ENCODE assay signal across 1 cellular context in the genomic region with DNA sequence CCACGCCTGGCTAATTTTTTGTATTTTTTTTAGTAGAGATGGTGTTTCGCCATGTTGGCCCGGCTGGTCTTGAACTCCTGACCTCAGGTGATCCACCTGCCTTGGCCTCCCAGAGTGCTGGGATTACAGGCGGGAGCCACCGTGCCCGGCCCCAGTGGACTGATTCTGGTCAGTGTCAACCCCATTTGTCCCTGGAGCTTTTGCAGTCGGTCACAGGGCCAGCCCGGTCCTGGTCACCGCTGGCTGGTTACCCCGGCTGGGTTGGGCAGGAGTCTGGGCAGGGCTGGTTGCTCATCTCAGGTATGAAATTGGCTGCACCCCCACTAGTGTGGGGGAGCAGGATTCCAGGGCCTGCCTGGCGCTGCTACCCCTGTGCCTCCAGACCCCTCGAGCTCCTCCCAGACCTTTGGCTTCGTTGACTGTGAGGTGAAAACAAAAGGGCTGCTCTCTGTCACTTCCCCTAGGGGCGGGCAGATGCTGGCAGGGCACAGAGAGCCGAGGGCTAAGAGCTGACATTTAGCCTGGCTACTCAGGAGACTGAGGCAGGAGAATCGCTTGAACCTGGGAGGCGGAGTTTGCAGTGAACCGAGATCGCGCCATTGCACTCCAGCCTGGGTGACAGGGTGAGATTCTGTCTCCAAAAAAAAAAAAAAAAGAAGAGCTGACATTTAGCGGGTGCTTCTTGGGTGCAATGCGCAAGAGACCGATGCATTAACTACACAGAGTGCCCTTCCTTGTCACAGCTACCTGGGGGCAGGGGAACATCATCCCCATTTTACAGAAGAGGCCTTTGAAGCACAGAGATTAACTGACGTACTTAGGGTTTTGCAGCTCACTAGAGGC.
TF ChIP-seq lines count a peak whose summit lies in the region.

No MANE protein-coding gene starts in this region.

TF ChIP-seq in WTC11, 78 proteins besides CTCF, POLR2A, EP300 and RAD21 (continued from another document):
- TF ChIP-seq, protein P1, sequence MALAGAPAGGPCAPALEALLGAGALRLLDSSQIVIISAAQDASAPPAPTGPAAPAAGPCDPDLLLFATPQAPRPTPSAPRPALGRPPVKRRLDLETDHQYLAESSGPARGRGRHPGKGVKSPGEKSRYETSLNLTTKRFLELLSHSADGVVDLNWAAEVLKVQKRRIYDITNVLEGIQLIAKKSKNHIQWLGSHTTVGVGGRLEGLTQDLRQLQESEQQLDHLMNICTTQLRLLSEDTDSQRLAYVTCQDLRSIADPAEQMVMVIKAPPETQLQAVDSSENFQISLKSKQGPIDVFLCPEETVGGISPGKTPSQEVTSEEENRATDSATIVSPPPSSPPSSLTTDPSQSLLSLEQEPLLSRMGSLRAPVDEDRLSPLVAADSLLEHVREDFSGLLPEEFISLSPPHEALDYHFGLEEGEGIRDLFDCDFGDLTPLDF (CRISPR knock-in tag; IDR thresholded peaks at IDR 0.05) = no peak
- TF ChIP-seq ELF4 (CRISPR knock-in tag; IDR thresholded peaks at IDR 0.05; ENCODE audit: low read depth) (no peak), KAT7 (CRISPR knock-in tag; IDR thresholded peaks at IDR 0.05; ENCODE audit: borderline replicate concordance) (no peak), MXD4 (CRISPR knock-in tag; IDR thresholded peaks at IDR 0.05; ENCODE audit: borderline replicate concordance) (no peak), PRRX2 (CRISPR knock-in tag; IDR thresholded peaks at IDR 0.05) (no peak), ZNF396 (CRISPR knock-in tag; IDR thresholded peaks at IDR 0.05; ENCODE audit: borderline replicate concordance) (no peak), ZNF281 (CRISPR knock-in tag; IDR thresholded peaks at IDR 0.05) (no peak), FOXJ3 (CRISPR knock-in tag; IDR thresholded peaks at IDR 0.05; ENCODE audit: borderline replicate concordance) (no peak)
- TF ChIP-seq, protein P2, sequence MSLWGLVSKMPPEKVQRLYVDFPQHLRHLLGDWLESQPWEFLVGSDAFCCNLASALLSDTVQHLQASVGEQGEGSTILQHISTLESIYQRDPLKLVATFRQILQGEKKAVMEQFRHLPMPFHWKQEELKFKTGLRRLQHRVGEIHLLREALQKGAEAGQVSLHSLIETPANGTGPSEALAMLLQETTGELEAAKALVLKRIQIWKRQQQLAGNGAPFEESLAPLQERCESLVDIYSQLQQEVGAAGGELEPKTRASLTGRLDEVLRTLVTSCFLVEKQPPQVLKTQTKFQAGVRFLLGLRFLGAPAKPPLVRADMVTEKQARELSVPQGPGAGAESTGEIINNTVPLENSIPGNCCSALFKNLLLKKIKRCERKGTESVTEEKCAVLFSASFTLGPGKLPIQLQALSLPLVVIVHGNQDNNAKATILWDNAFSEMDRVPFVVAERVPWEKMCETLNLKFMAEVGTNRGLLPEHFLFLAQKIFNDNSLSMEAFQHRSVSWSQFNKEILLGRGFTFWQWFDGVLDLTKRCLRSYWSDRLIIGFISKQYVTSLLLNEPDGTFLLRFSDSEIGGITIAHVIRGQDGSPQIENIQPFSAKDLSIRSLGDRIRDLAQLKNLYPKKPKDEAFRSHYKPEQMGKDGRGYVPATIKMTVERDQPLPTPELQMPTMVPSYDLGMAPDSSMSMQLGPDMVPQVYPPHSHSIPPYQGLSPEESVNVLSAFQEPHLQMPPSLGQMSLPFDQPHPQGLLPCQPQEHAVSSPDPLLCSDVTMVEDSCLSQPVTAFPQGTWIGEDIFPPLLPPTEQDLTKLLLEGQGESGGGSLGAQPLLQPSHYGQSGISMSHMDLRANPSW (CRISPR knock-in tag; conservative IDR thresholded peaks at IDR 0.05; ENCODE audit: low read depth) = no peak
- TF ChIP-seq, protein P3, sequence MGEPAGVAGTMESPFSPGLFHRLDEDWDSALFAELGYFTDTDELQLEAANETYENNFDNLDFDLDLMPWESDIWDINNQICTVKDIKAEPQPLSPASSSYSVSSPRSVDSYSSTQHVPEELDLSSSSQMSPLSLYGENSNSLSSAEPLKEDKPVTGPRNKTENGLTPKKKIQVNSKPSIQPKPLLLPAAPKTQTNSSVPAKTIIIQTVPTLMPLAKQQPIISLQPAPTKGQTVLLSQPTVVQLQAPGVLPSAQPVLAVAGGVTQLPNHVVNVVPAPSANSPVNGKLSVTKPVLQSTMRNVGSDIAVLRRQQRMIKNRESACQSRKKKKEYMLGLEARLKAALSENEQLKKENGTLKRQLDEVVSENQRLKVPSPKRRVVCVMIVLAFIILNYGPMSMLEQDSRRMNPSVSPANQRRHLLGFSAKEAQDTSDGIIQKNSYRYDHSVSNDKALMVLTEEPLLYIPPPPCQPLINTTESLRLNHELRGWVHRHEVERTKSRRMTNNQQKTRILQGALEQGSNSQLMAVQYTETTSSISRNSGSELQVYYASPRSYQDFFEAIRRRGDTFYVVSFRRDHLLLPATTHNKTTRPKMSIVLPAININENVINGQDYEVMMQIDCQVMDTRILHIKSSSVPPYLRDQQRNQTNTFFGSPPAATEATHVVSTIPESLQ (CRISPR knock-in tag; IDR thresholded peaks at IDR 0.05) = no peak
